In genomic region chr11:351411-351810, GRCh38 we compare ENCODE assay signal across 19 cellular contexts. TPM values are rescaled to one million over a fixed set of nuclear protein-coding genes. Genes with fewer than 3 reads are reported as not detected.
A peak's percentile ranks its signal among the peaks of the same experiment; 100 is the strongest.
DNase-seq lines count a peak whose midpoint lies in the region; ATAC-seq, FAIRE-seq and TF ChIP-seq lines count a peak whose summit lies in the region.
"Had no signal": no experiment of that assay in that cellular context is flagged by ENCODE, and none has a peak within 500 bp of the region (broad histone marks: within the 10 kb centered on the region; RNA-seq: fewer than 3 reads in every experiment).

No MANE protein-coding gene starts in this region.

- intact Hi-C loops in ovary (cut with DNase I) (no loop called here), sigmoid colon (cut with DNase I) (no loop called here)

- peak overlapping the region; percentile 67 for H3K4me2 ChIP-seq in BLaER1
- H3K4me2 ChIP-seq in SK-N-SH = no peak overlapping the region

- H3F3A ChIP-seq in SK-N-SH (replicated peaks; ENCODE audit: insufficient read depth) = no peaks in the 10 kb centered on the region

- no peaks in the 10 kb centered on the region for H3K27me3 Mint-ChIP-seq in IgD-negative memory B cell

- no peak for DNase-seq in caudate nucleus (lab: John Stamatoyannopoulos, UW)
- DNase-seq in ovary = peak in 3 of 5 donors; percentile 19 to 37 (median 31)
- DNase-seq in GM12892 (ENCODE audit: insufficient read length) = no peak
- no peak for DNase-seq in SK-N-SH
- DNase-seq in sigmoid colon = no peak
- DNase-seq: activated CD4-positive, alpha-beta T cell treated with anti-CD3 and anti-CD28 coated beads for 1 hour; activated T-cell treated with anti-CD3 and anti-CD28 coated beads, Interleukin-2, amount 50 U/mL, for 1 hour; anterior cingulate cortex; colonic mucosa; NCI-H2081; NCI-H69; psoas muscle; testis had no signal

- CTCF ChIA-PET in SK-N-SH (lab: Yijun Ruan, JAX) = interaction anchor here (0.6 kb wide), 1 partner anchor 8 kb away, joined by 3 read pairs; no protein-coding TSS in a partner anchor

- TF ChIP-seq RAD21 in SK-N-SH (IDR thresholded peaks at IDR 0.05; ENCODE audit: low read length) = no peak

- H4K20me1 ChIP-seq in BLaER1 (no peaks in the 10 kb centered on the region), SK-N-SH (ENCODE audit: insufficient read depth) (no peaks in the 10 kb centered on the region)

- no peaks in the 10 kb centered on the region for H3K9me3 Mint-ChIP-seq in IgD-negative memory B cell

- peak overlapping the region in 2 of 3 donors; percentile 60 to 77 for H3K27ac Mint-ChIP-seq in IgD-negative memory B cell

- TF ChIP-seq POLR2A in ovary (IDR thresholded peaks at IDR 0.05) (no peak), GM12892 (IDR thresholded peaks at IDR 0.05; ENCODE audit: low read depth, low read length) (no peak), sigmoid colon (IDR thresholded peaks at IDR 0.05) (no peak)

- H3K79me2 ChIP-seq in SK-N-SH (ENCODE audit: insufficient read depth) = no peaks in the 10 kb centered on the region

- H3K36me3 ChIP-seq in BLaER1 = no peaks in the 10 kb centered on the region
- H3K36me3 ChIP-seq in ovary = no peaks in the 10 kb centered on the region
- no peaks in the 10 kb centered on the region for H3K36me3 ChIP-seq in SK-N-SH (replicated peaks in 1 of 2; ENCODE audit: control insufficient read depth in 1 of 2, insufficient read depth in 2 of 2, low read length in 1 of 2)
- no peaks in the 10 kb centered on the region for H3K36me3 ChIP-seq in sigmoid colon
- H3K36me3 ChIP-seq: colonic mucosa had no signal

- no peak for TF ChIP-seq EP300 in ovary (IDR thresholded peaks at IDR 0.05)
- no peak for TF ChIP-seq EP300 in SK-N-SH (IDR thresholded peaks at IDR 0.05; ENCODE audit: borderline replicate concordance in 1 of 2, low read depth in 1 of 2, low read length in 1 of 2)
- no peak for TF ChIP-seq EP300 in sigmoid colon (IDR thresholded peaks at IDR 0.05)

- no peak overlapping the region for H2AFZ ChIP-seq in SK-N-SH (ENCODE audit: low read depth)

- no peak overlapping the region for H3K9ac ChIP-seq in BLaER1
- H3K9ac ChIP-seq in SK-N-SH = no peak overlapping the region

- ATAC-seq in GM19395 (IDR thresholded peaks at IDR 0.05; ENCODE audit: unreplicated experiment) = no peak
- ATAC-seq: psoas muscle had no signal

- H3K27me3 ChIP-seq in BLaER1 (no peaks in the 10 kb centered on the region), ovary (no peaks in the 10 kb centered on the region), SK-N-SH (ENCODE audit: insufficient read depth) (no peaks in the 10 kb centered on the region), sigmoid colon (no peaks in the 10 kb centered on the region)
- H3K27me3 ChIP-seq: colonic mucosa, testis had no signal

- POLR2A ChIA-PET in SK-N-SH (lab: Yijun Ruan, JAX) = no interaction called here

- 95 to 97% (median 96%) methylated on average over 14 of the region's 14 CpGs for WGBS in ovary, 3 donors
- WGBS in SK-N-SH (ENCODE audit: low lambda C conversion rate) = 93% methylated on average over 14 of the region's 14 CpGs
- 96% methylated on average over 14 of the region's 14 CpGs for WGBS in sigmoid colon, 2 donors

- no peaks in the 10 kb centered on the region for H3K9me2 ChIP-seq in SK-N-SH

- no peaks in the 10 kb centered on the region for H3K36me3 Mint-ChIP-seq in IgD-negative memory B cell

- no peak for FAIRE-seq in GM12892 (lab: Jason Lieb, UNC)
- FAIRE-seq: D721Med had no signal

- H3K9me3 ChIP-seq in BLaER1 (no peaks in the 10 kb centered on the region), ovary (no peaks in the 10 kb centered on the region), SK-N-SH (no peaks in the 10 kb centered on the region), sigmoid colon (no peaks in the 10 kb centered on the region)
- H3K9me3 ChIP-seq: colonic mucosa, psoas muscle, testis had no signal

- no peak overlapping the region for H3K4me3 Mint-ChIP-seq in IgD-negative memory B cell

- peaks cover 74% of the 10 kb centered on the region for H3K4me1 ChIP-seq in BLaER1
- peaks cover 14% of the 10 kb centered on the region for H3K4me1 ChIP-seq in ovary (ENCODE audit: insufficient read depth)
- H3K4me1 ChIP-seq in SK-N-SH (ENCODE audit: control insufficient read depth in 1 of 2, insufficient read depth in 2 of 2, low read depth in 1 of 2, low read length in 1 of 2) = peaks cover 7% of the 10 kb centered on the region in 2 experiments; a peak in 3 of 4 replicates
- H3K4me1 ChIP-seq in sigmoid colon = peaks cover 0 to 34% (median 33%) of the 10 kb centered on the region in 4 donors

- peaks cover 24 to 30% (median 28%) of the 10 kb centered on the region in 3 donors for H3K4me1 Mint-ChIP-seq in IgD-negative memory B cell

- no peak for TF ChIP-seq CTCF in ovary (IDR thresholded peaks at IDR 0.05)
- TF ChIP-seq CTCF in SK-N-SH (IDR thresholded peaks at IDR 0.05) = no peak
- no peak for TF ChIP-seq CTCF in sigmoid colon (IDR thresholded peaks at IDR 0.05)

- H3K27ac ChIP-seq in BLaER1 = 0 out of 2 replicates have a peak overlapping the region, but pooled peaks have one; percentile 54
- peak overlapping the region; percentile 40 for H3K27ac ChIP-seq in caudate nucleus (ENCODE audit: low read depth, low read length)
- H3K27ac ChIP-seq in ovary = no peak overlapping the region
- no peak overlapping the region for H3K27ac ChIP-seq in SK-N-SH (ENCODE audit: low read depth in 2 of 2, low read length in 1 of 2)
- peak overlapping the region in 1 of 4 donors; percentile 10 for H3K27ac ChIP-seq in sigmoid colon
- H3K27ac ChIP-seq: colonic mucosa, psoas muscle had no signal

- H3K4me3 ChIP-seq in BLaER1 (no peak overlapping the region), ovary (no peak overlapping the region), SK-N-SH (ENCODE audit: low read depth in 2 of 2, low read length in 1 of 2) (no peak overlapping the region), sigmoid colon (no peak overlapping the region)
- H3K4me3 ChIP-seq: colonic mucosa, psoas muscle, testis had no signal

TF ChIP-seq in SK-N-SH, 30 proteins besides CTCF, POLR2A, EP300 and RAD21 (continues in another document):
- TF ChIP-seq ELF1 (IDR thresholded peaks at IDR 0.05) = no peak
- no peak for TF ChIP-seq FOXJ3 (CRISPR knock-in tag; IDR thresholded peaks at IDR 0.05)
- TF ChIP-seq CHD2 (IDR thresholded peaks at IDR 0.05; ENCODE audit: low read length, partially characterized antibody) = no peak
- TF ChIP-seq EZH2phosphoT487 (IDR thresholded peaks at IDR 0.05; ENCODE audit: borderline replicate concordance, low read depth) = no peak
- TF ChIP-seq GABPA (IDR thresholded peaks at IDR 0.05; ENCODE audit: low read depth) = no peak
- TF ChIP-seq POLR2AphosphoS5 (IDR thresholded peaks at IDR 0.05; ENCODE audit: low read depth, low read length) = no peak
- TF ChIP-seq NFIC (IDR thresholded peaks at IDR 0.05; ENCODE audit: borderline replicate concordance) = no peak
- no peak for TF ChIP-seq TCF12 (IDR thresholded peaks at IDR 0.05)
- TF ChIP-seq SMC3 (IDR thresholded peaks at IDR 0.05; ENCODE audit: low read depth, low read length) = no peak
- TF ChIP-seq RFX5 (IDR thresholded peaks at IDR 0.05; ENCODE audit: low read length) = no peak
- no peak for TF ChIP-seq MEF2A (IDR thresholded peaks at IDR 0.05; ENCODE audit: borderline replicate concordance, low read depth)
- TF ChIP-seq JUND (IDR thresholded peaks at IDR 0.05) = no peak

RNA-seq across cellular contexts. Expression of gene B4GALNT4, which starts 17.9 kb away (rescaled TPM):
- not detected for polyA plus RNA-seq in IgD-negative memory B cell
- 10 to 100 TPM; 14.7 to 90.3 (median 52.5) TPM for total RNA-seq in ovary
- polyA plus RNA-seq in ovary = 10 to 100 TPM in 1 of 2 donors, 1 to 10 TPM in 1; 1.3 to 58.1 TPM
- not detected for polyA plus RNA-seq in GM12892 (2012; ENCODE audit: missing spikeins)
- polyA plus RNA-seq in SK-N-SH (2012; rRNA removed) = 58.6 and 66.7 TPM in 2 replicates
- 18.8 and 31.2 TPM in 2 replicates for polyA plus RNA-seq in SK-N-SH (2012; cell fraction: cytosol; rRNA removed)
- 380 and 563 TPM in 2 replicates for polyA plus RNA-seq in SK-N-SH (2012; cell fraction: nucleus; rRNA removed)
- total RNA-seq in sigmoid colon = 1 to 10 TPM; 1.4 to 9.1 (median 2.7) TPM
- polyA plus RNA-seq in sigmoid colon = 1 to 10 TPM in 2 of 3 donors, not detected in 1; 7.6 to 7.8 TPM

RNA-seq across cellular contexts. Expression of gene IFITM3, which starts 30.8 kb away (rescaled TPM):
- 1.4 TPM for polyA plus RNA-seq in IgD-negative memory B cell
- 1,000 to 10,000 TPM in 2 of 7 donors, 100 to 1,000 TPM in 5; 150 to 1,394 (median 665) TPM for total RNA-seq in ovary
- polyA plus RNA-seq in ovary = 1,000 to 10,000 TPM in 1 of 2 donors, 100 to 1,000 TPM in 1; 506 to 1,096 TPM
- polyA plus RNA-seq in GM12892 (2012; ENCODE audit: missing spikeins) = 1.7 TPM
- 229 and 326 TPM in 2 replicates for polyA plus RNA-seq in SK-N-SH (2012; rRNA removed)
- 148 and 237 TPM in 2 replicates for polyA plus RNA-seq in SK-N-SH (2012; cell fraction: cytosol; rRNA removed)
- polyA plus RNA-seq in SK-N-SH (2012; cell fraction: nucleus; rRNA removed) = 84.2 and 113 TPM in 2 replicates
- 100 to 1,000 TPM; 278 to 463 (median 291) TPM for total RNA-seq in sigmoid colon
- 1,000 to 10,000 TPM in 1 of 3 donors, 100 to 1,000 TPM in 2; 116 to 1,104 (median 383) TPM for polyA plus RNA-seq in sigmoid colon

RNA-seq across cellular contexts. Expression of gene IFITM1, which starts 37.6 kb away (rescaled TPM):
- polyA plus RNA-seq in IgD-negative memory B cell = 233 TPM
- total RNA-seq in ovary = 100 to 1,000 TPM; 317 to 760 (median 496) TPM
- 100 to 1,000 TPM; 211 to 748 TPM for polyA plus RNA-seq in ovary
- polyA plus RNA-seq in GM12892 (2012; ENCODE audit: missing spikeins) = 237 TPM
- 15.3 and 19.4 TPM in 2 replicates for polyA plus RNA-seq in SK-N-SH (2012; rRNA removed)
- 10.6 and 12.6 TPM in 2 replicates for polyA plus RNA-seq in SK-N-SH (2012; cell fraction: cytosol; rRNA removed)
- 4.7 and 8.8 TPM in 2 replicates for polyA plus RNA-seq in SK-N-SH (2012; cell fraction: nucleus; rRNA removed)
- total RNA-seq in sigmoid colon = 10 to 100 TPM; 82.4 to 94.2 (median 92.6) TPM
- polyA plus RNA-seq in sigmoid colon = 100 to 1,000 TPM in 1 of 3 donors, 10 to 100 TPM in 2; 41.2 to 580 (median 58.9) TPM

RNA-seq across cellular contexts. Expression of gene PKP3, which starts 42.6 kb away (rescaled TPM):
- polyA plus RNA-seq in IgD-negative memory B cell (not detected), ovary (under 1 TPM in 1 of 2 donors, not detected in 1; 0.21 TPM), SK-N-SH (2012; rRNA removed) (1.4 and 2.4 TPM in 2 replicates), sigmoid colon (100 to 1,000 TPM in 1 of 3 donors, 10 to 100 TPM in 2; 57.1 to 140 (median 86.7) TPM)
- total RNA-seq in ovary (10 to 100 TPM in 1 of 7 donors, 1 to 10 TPM in 4, under 1 TPM in 2; 0.30 to 56.8 (median 3.4) TPM), sigmoid colon (under 1 TPM in 2 of 4 donors, not detected in 2; 0.27 to 0.71 TPM)
- not detected for polyA plus RNA-seq in GM12892 (2012; ENCODE audit: missing spikeins)
- polyA plus RNA-seq in SK-N-SH (2012; cell fraction: cytosol; rRNA removed) = 0.59 and 0.98 TPM in 2 replicates
- 4.2 and 5.2 TPM in 2 replicates for polyA plus RNA-seq in SK-N-SH (2012; cell fraction: nucleus; rRNA removed)
- total RNA-seq: mononuclear cell; T-helper 2 cell treated with Interferon-gamma antibody and Interleukin-4, amounts not matched to agents 100 ng/mL and 5 ng/mL, for 36 hours had no signal

RNA-seq across cellular contexts. Expression of gene IFITM2, which starts 43.8 kb away (rescaled TPM):
- polyA plus RNA-seq in IgD-negative memory B cell = 1,305 TPM
- 1,000 to 10,000 TPM in 1 of 7 donors, 100 to 1,000 TPM in 6; 207 to 1,149 (median 546) TPM for total RNA-seq in ovary
- 100 to 1,000 TPM; 306 to 616 TPM for polyA plus RNA-seq in ovary
- polyA plus RNA-seq in GM12892 (2012; ENCODE audit: missing spikeins) = 157 TPM
- polyA plus RNA-seq in SK-N-SH (2012; rRNA removed) = 398 and 518 TPM in 2 replicates
- 239 and 341 TPM in 2 replicates for polyA plus RNA-seq in SK-N-SH (2012; cell fraction: cytosol; rRNA removed)
- polyA plus RNA-seq in SK-N-SH (2012; cell fraction: nucleus; rRNA removed) = 92.5 and 106 TPM in 2 replicates
- total RNA-seq in sigmoid colon = 100 to 1,000 TPM in 3 of 4 donors, 10 to 100 TPM in 1; 79.8 to 187 (median 141) TPM
- 100 to 1,000 TPM in 2 of 3 donors, 10 to 100 TPM in 1; 73.3 to 461 (median 164) TPM for polyA plus RNA-seq in sigmoid colon

Comparison
In these comparisons a context has a peak if more than half of its experiments do, and no peak if none do; other contexts are left out.
1. H3K27ac ChIP-seq: peak in BLaER1 (single experiment) and caudate nucleus (single experiment); none in ovary (0 of 2) and SK-N-SH (0 of 2).
2. DNase-seq: peak in ovary (3 of 5); none in caudate nucleus (0 of 61), GM12892 (single experiment), SK-N-SH (single experiment) and sigmoid colon (single experiment).
3. RNA of gene IFITM3, which starts 30.8 kb away (polyA plus RNA-seq): 506 to 1,096 TPM in ovary, 116 to 1,104 TPM in sigmoid colon and 84.2 to 326 TPM in SK-N-SH; 1.4 TPM in IgD-negative memory B cell (single experiment); every median in the first group is over 10 times any median in the second.